Comparison of ENCODE assay signal across 3 cellular contexts in the genomic region with DNA sequence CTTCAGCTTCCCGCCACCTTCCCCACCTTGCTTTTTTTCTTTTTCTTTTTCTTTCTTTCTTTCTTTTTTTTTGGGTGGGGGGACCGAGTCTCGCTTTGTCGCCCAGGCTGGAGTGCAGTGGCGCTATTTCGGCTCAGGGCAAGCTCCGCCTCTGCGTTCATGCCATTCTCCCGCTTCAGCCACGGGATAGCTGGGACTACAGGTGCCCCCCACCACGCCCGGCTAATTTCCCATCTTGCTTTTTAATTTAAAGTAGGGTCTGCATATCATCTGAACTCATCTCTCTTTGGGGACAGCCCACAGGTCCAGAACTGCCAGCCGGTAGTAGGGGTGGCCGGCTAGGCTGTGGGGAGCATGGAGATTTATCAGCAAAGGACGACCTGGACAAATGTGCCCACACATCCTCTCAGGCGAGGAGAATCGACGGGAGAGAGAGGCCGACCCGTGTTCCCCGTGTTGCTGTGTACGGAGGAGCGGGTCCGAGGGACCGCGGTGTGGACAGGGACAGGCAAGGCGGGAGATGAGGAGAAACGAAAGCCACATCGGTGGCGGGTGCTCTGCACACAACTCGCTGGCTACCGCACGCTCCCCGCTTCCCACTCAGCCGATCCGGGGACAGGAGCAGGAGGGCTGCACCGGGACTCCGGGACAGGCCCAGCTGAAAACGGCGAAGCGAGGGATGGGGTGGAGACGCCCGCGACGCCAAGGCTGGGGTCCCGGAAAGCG.
TF ChIP-seq lines count a peak whose summit lies in the region.

No MANE protein-coding gene starts in this region.

TF ChIP-seq in GM23338, 12 proteins besides CTCF, POLR2A, EP300 and RAD21:
- TF ChIP-seq, protein P1, sequence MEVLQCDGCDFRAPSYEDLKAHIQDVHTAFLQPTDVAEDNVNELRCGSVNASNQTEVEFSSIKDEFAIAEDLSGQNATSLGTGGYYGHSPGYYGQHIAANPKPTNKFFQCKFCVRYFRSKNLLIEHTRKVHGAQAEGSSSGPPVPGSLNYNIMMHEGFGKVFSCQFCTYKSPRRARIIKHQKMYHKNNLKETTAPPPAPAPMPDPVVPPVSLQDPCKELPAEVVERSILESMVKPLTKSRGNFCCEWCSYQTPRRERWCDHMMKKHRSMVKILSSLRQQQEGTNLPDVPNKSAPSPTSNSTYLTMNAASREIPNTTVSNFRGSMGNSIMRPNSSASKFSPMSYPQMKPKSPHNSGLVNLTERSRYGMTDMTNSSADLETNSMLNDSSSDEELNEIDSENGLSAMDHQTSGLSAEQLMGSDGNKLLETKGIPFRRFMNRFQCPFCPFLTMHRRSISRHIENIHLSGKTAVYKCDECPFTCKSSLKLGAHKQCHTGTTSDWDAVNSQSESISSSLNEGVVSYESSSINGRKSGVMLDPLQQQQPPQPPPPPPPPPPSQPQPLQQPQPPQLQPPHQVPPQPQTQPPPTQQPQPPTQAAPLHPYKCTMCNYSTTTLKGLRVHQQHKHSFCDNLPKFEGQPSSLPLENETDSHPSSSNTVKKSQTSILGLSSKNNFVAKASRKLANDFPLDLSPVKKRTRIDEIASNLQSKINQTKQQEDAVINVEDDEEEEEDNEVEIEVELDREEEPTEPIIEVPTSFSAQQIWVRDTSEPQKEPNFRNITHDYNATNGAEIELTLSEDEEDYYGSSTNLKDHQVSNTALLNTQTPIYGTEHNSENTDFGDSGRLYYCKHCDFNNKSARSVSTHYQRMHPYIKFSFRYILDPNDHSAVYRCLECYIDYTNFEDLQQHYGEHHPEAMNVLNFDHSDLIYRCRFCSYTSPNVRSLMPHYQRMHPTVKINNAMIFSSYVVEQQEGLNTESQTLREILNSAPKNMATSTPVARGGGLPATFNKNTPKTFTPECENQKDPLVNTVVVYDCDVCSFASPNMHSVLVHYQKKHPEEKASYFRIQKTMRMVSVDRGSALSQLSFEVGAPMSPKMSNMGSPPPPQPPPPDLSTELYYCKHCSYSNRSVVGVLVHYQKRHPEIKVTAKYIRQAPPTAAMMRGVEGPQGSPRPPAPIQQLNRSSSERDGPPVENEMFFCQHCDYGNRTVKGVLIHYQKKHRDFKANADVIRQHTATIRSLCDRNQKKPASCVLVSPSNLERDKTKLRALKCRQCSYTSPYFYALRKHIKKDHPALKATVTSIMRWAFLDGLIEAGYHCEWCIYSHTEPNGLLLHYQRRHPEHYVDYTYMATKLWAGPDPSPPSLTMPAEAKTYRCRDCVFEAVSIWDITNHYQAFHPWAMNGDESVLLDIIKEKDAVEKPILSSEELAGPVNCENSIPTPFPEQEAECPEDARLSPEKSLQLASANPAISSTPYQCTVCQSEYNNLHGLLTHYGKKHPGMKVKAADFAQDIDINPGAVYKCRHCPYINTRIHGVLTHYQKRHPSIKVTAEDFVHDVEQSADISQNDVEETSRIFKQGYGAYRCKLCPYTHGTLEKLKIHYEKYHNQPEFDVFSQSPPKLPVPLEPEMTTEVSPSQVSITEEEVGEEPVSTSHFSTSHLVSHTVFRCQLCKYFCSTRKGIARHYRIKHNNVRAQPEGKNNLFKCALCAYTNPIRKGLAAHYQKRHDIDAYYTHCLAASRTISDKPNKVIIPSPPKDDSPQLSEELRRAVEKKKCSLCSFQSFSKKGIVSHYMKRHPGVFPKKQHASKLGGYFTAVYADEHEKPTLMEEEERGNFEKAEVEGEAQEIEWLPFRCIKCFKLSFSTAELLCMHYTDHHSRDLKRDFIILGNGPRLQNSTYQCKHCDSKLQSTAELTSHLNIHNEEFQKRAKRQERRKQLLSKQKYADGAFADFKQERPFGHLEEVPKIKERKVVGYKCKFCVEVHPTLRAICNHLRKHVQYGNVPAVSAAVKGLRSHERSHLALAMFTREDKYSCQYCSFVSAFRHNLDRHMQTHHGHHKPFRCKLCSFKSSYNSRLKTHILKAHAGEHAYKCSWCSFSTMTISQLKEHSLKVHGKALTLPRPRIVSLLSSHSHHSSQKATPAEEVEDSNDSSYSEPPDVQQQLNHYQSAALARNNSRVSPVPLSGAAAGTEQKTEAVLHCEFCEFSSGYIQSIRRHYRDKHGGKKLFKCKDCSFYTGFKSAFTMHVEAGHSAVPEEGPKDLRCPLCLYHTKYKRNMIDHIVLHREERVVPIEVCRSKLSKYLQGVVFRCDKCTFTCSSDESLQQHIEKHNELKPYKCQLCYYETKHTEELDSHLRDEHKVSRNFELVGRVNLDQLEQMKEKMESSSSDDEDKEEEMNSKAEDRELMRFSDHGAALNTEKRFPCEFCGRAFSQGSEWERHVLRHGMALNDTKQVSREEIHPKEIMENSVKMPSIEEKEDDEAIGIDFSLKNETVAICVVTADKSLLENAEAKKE (CRISPR knock-in tag; IDR thresholded peaks at IDR 0.05) = no peak
- TF ChIP-seq EZH2 (IDR thresholded peaks at IDR 0.05; ENCODE audit: low read depth, unreplicated experiment) (peak; percentile 98), EZH2phosphoT487 (IDR thresholded peaks at IDR 0.05; ENCODE audit: unreplicated experiment) (peak; percentile 91)
TF ChIP-seq in GM23338: peak in this region for 2.

TF ChIP-seq in SK-N-SH treated with all-trans-retinoic acid at 6 μM for 48 hours, 23 proteins besides CTCF, POLR2A, EP300 and RAD21 (continues in another document):
- no peak for TF ChIP-seq PPARA (CRISPR knock-in tag; IDR thresholded peaks at IDR 0.05; ENCODE audit: borderline replicate concordance)
- TF ChIP-seq, protein P2, sequence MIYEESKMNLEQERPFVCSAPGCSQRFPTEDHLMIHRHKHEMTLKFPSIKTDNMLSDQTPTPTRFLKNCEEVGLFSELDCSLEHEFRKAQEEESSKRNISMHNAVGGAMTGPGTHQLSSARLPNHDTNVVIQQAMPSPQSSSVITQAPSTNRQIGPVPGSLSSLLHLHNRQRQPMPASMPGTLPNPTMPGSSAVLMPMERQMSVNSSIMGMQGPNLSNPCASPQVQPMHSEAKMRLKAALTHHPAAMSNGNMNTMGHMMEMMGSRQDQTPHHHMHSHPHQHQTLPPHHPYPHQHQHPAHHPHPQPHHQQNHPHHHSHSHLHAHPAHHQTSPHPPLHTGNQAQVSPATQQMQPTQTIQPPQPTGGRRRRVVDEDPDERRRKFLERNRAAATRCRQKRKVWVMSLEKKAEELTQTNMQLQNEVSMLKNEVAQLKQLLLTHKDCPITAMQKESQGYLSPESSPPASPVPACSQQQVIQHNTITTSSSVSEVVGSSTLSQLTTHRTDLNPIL (CRISPR knock-in tag; IDR thresholded peaks at IDR 0.05; ENCODE audit: low read depth) = no peak
- TF ChIP-seq, protein P3, sequence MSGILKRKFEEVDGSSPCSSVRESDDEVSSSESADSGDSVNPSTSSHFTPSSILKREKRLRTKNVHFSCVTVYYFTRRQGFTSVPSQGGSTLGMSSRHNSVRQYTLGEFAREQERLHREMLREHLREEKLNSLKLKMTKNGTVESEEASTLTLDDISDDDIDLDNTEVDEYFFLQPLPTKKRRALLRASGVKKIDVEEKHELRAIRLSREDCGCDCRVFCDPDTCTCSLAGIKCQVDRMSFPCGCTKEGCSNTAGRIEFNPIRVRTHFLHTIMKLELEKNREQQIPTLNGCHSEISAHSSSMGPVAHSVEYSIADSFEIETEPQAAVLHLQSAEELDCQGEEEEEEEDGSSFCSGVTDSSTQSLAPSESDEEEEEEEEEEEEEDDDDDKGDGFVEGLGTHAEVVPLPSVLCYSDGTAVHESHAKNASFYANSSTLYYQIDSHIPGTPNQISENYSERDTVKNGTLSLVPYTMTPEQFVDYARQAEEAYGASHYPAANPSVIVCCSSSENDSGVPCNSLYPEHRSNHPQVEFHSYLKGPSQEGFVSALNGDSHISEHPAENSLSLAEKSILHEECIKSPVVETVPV (CRISPR knock-in tag; IDR thresholded peaks at IDR 0.05) = no peak
- TF ChIP-seq ARNTL (CRISPR knock-in tag; IDR thresholded peaks at IDR 0.05; ENCODE audit: borderline replicate concordance, low read depth) = no peak
- TF ChIP-seq OSR1 (CRISPR knock-in tag; IDR thresholded peaks at IDR 0.05) = no peak
- TF ChIP-seq TCF4 (CRISPR knock-in tag; IDR thresholded peaks at IDR 0.05; ENCODE audit: borderline replicate concordance) = no peak
- no peak for TF ChIP-seq ZNF565 (CRISPR knock-in tag; conservative IDR thresholded peaks at IDR 0.05; ENCODE audit: low read depth)
- TF ChIP-seq ZNF8 (CRISPR knock-in tag; IDR thresholded peaks at IDR 0.05) = no peak
- no peak for TF ChIP-seq ISL1 (CRISPR knock-in tag; IDR thresholded peaks at IDR 0.05)
- TF ChIP-seq, protein P4, sequence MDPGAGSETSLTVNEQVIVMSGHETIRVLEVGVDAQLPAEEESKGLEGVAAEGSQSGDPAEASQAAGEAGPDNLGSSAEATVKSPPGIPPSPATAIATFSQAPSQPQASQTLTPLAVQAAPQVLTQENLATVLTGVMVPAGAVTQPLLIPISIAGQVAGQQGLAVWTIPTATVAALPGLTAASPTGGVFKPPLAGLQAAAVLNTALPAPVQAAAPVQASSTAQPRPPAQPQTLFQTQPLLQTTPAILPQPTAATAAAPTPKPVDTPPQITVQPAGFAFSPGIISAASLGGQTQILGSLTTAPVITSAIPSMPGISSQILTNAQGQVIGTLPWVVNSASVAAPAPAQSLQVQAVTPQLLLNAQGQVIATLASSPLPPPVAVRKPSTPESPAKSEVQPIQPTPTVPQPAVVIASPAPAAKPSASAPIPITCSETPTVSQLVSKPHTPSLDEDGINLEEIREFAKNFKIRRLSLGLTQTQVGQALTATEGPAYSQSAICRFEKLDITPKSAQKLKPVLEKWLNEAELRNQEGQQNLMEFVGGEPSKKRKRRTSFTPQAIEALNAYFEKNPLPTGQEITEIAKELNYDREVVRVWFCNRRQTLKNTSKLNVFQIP (CRISPR knock-in tag; IDR thresholded peaks at IDR 0.05; ENCODE audit: borderline replicate concordance, low read depth) = no peak
- no peak for TF ChIP-seq ZFP3 (CRISPR knock-in tag; IDR thresholded peaks at IDR 0.05)
- no peak for TF ChIP-seq CSDC2 (CRISPR knock-in tag; IDR thresholded peaks at IDR 0.05)
- TF ChIP-seq RARB (CRISPR knock-in tag; IDR thresholded peaks at IDR 0.05) = no peak

TF ChIP-seq in H1, 55 proteins besides CTCF, POLR2A, EP300 and RAD21:
- peak; percentile 97 for TF ChIP-seq SUZ12 (IDR thresholded peaks at IDR 0.05; ENCODE audit: low read length)
- TF ChIP-seq RNF2 (IDR thresholded peaks at IDR 0.05; ENCODE audit: borderline replicate concordance, low read depth, low read length, missing control alignments, poor library complexity, severe bottlenecking) = peak; percentile 90
- 0 out of 2 replicates have a peak, but pooled peaks have one; percentile 58 for TF ChIP-seq CBX8 (IDR thresholded peaks at IDR 0.05; ENCODE audit: borderline replicate concordance, low read depth, low read length)
- no peak for TF ChIP-seq HDAC6 (IDR thresholded peaks at IDR 0.05; ENCODE audit: low read depth, low read length)
- TF ChIP-seq CTBP2 (IDR thresholded peaks at IDR 0.05; ENCODE audit: borderline replicate concordance, insufficient read depth, insufficient read length, low read length) = peak; percentile 18
- TF ChIP-seq GTF2F1 (IDR thresholded peaks at IDR 0.05; ENCODE audit: borderline replicate concordance, low read depth, low read length) = no peak
